Comparison of ENCODE assay signal across 2 cellular contexts in the genomic region with DNA sequence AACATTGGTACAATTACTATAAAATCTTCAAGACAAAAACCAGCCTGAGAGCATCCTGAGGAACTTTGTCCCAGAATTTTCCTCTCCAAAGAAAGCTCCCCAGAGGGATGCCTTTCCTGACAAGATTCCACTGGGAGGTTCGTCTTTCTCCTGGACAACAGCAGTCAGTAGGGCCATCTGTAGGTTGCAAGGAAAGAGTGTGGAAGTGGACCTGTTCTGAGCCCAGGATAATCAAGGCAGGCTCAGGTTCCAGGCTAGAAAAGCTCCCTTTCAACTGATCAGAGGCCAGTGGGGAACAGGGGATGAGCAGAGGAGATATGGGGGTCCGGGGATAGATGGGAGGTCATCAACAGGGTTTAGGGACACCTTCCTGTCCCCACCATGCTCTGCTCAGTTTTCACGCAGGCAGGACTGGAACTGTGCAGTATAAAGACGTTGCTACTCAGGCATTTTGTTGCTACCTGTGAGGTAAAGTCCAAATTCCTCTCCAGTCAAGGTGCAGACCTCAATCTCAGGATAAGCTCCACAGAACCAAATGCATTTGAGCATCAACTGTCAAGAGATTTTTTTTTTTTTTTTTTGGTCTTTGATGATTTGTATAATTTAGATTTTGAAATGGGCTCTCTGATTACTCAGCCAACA.
TF ChIP-seq lines count a peak whose summit lies in the region.

No MANE protein-coding gene starts in this region.

TF ChIP-seq in GM23338, 12 proteins besides CTCF, POLR2A, EP300 and RAD21 (continues in another document):
- TF ChIP-seq ZNF331 (CRISPR knock-in tag; IDR thresholded peaks at IDR 0.05; ENCODE audit: low read depth) (no peak), EZH2 (IDR thresholded peaks at IDR 0.05; ENCODE audit: low read depth, unreplicated experiment) (no peak), NANOG (IDR thresholded peaks at IDR 0.05; ENCODE audit: borderline replicate concordance) (no peak), JUNB (IDR thresholded peaks at IDR 0.05; ENCODE audit: unreplicated experiment) (no peak), POLR2AphosphoS5 (IDR thresholded peaks at IDR 0.05; ENCODE audit: low read depth) (no peak)
- TF ChIP-seq, protein P1, sequence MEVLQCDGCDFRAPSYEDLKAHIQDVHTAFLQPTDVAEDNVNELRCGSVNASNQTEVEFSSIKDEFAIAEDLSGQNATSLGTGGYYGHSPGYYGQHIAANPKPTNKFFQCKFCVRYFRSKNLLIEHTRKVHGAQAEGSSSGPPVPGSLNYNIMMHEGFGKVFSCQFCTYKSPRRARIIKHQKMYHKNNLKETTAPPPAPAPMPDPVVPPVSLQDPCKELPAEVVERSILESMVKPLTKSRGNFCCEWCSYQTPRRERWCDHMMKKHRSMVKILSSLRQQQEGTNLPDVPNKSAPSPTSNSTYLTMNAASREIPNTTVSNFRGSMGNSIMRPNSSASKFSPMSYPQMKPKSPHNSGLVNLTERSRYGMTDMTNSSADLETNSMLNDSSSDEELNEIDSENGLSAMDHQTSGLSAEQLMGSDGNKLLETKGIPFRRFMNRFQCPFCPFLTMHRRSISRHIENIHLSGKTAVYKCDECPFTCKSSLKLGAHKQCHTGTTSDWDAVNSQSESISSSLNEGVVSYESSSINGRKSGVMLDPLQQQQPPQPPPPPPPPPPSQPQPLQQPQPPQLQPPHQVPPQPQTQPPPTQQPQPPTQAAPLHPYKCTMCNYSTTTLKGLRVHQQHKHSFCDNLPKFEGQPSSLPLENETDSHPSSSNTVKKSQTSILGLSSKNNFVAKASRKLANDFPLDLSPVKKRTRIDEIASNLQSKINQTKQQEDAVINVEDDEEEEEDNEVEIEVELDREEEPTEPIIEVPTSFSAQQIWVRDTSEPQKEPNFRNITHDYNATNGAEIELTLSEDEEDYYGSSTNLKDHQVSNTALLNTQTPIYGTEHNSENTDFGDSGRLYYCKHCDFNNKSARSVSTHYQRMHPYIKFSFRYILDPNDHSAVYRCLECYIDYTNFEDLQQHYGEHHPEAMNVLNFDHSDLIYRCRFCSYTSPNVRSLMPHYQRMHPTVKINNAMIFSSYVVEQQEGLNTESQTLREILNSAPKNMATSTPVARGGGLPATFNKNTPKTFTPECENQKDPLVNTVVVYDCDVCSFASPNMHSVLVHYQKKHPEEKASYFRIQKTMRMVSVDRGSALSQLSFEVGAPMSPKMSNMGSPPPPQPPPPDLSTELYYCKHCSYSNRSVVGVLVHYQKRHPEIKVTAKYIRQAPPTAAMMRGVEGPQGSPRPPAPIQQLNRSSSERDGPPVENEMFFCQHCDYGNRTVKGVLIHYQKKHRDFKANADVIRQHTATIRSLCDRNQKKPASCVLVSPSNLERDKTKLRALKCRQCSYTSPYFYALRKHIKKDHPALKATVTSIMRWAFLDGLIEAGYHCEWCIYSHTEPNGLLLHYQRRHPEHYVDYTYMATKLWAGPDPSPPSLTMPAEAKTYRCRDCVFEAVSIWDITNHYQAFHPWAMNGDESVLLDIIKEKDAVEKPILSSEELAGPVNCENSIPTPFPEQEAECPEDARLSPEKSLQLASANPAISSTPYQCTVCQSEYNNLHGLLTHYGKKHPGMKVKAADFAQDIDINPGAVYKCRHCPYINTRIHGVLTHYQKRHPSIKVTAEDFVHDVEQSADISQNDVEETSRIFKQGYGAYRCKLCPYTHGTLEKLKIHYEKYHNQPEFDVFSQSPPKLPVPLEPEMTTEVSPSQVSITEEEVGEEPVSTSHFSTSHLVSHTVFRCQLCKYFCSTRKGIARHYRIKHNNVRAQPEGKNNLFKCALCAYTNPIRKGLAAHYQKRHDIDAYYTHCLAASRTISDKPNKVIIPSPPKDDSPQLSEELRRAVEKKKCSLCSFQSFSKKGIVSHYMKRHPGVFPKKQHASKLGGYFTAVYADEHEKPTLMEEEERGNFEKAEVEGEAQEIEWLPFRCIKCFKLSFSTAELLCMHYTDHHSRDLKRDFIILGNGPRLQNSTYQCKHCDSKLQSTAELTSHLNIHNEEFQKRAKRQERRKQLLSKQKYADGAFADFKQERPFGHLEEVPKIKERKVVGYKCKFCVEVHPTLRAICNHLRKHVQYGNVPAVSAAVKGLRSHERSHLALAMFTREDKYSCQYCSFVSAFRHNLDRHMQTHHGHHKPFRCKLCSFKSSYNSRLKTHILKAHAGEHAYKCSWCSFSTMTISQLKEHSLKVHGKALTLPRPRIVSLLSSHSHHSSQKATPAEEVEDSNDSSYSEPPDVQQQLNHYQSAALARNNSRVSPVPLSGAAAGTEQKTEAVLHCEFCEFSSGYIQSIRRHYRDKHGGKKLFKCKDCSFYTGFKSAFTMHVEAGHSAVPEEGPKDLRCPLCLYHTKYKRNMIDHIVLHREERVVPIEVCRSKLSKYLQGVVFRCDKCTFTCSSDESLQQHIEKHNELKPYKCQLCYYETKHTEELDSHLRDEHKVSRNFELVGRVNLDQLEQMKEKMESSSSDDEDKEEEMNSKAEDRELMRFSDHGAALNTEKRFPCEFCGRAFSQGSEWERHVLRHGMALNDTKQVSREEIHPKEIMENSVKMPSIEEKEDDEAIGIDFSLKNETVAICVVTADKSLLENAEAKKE (CRISPR knock-in tag; IDR thresholded peaks at IDR 0.05) = no peak
- TF ChIP-seq, protein P2, sequence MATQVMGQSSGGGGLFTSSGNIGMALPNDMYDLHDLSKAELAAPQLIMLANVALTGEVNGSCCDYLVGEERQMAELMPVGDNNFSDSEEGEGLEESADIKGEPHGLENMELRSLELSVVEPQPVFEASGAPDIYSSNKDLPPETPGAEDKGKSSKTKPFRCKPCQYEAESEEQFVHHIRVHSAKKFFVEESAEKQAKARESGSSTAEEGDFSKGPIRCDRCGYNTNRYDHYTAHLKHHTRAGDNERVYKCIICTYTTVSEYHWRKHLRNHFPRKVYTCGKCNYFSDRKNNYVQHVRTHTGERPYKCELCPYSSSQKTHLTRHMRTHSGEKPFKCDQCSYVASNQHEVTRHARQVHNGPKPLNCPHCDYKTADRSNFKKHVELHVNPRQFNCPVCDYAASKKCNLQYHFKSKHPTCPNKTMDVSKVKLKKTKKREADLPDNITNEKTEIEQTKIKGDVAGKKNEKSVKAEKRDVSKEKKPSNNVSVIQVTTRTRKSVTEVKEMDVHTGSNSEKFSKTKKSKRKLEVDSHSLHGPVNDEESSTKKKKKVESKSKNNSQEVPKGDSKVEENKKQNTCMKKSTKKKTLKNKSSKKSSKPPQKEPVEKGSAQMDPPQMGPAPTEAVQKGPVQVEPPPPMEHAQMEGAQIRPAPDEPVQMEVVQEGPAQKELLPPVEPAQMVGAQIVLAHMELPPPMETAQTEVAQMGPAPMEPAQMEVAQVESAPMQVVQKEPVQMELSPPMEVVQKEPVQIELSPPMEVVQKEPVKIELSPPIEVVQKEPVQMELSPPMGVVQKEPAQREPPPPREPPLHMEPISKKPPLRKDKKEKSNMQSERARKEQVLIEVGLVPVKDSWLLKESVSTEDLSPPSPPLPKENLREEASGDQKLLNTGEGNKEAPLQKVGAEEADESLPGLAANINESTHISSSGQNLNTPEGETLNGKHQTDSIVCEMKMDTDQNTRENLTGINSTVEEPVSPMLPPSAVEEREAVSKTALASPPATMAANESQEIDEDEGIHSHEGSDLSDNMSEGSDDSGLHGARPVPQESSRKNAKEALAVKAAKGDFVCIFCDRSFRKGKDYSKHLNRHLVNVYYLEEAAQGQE (IDR thresholded peaks at IDR 0.05; ENCODE audit: unreplicated experiment) = no peak
- TF ChIP-seq, protein P3, sequence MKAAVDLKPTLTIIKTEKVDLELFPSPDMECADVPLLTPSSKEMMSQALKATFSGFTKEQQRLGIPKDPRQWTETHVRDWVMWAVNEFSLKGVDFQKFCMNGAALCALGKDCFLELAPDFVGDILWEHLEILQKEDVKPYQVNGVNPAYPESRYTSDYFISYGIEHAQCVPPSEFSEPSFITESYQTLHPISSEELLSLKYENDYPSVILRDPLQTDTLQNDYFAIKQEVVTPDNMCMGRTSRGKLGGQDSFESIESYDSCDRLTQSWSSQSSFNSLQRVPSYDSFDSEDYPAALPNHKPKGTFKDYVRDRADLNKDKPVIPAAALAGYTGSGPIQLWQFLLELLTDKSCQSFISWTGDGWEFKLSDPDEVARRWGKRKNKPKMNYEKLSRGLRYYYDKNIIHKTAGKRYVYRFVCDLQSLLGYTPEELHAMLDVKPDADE (IDR thresholded peaks at IDR 0.05) = no peak

TF ChIP-seq in HEK293T, 16 proteins besides CTCF, POLR2A, EP300 and RAD21 (continued from another document):
- no peak for TF ChIP-seq FOXA1 (IDR thresholded peaks at IDR 0.05)
- no peak for TF ChIP-seq TARDBP (IDR thresholded peaks at IDR 0.05)
- no peak for TF ChIP-seq SP1 (IDR thresholded peaks at IDR 0.05)
TF ChIP-seq in HEK293T: peak in this region for 0.
